Comparison of ENCODE assay signal across 8 cellular contexts in genomic region chr14:24145700-24146621, GRCh38. TPM values are rescaled to one million over a fixed set of nuclear protein-coding genes. Genes with fewer than 3 reads are reported as not detected.
A peak's percentile ranks its signal among the peaks of the same experiment; 100 is the strongest.
DNase-seq lines count a peak whose midpoint lies in the region; ATAC-seq and TF ChIP-seq lines count a peak whose summit lies in the region.

Gene PSME2 (minus strand): TSS chr14:24146610. CDS start chr14:24146581, 29 bp downstream.

- H3K4me1 ChIP-seq in HEK293 (ENCODE audit: control insufficient read depth, insufficient read depth, low read length) (peaks cover 8% of the 10 kb centered on the region), prostate gland (replicated peaks) (peaks cover 11% of the 10 kb centered on the region)

- peaks cover 12 to 47% of the 10 kb centered on the region in 2 experiments for H3K36me3 ChIP-seq in HEK293 (ENCODE audit: control insufficient read depth in 2 of 2, insufficient read depth in 1 of 2, low read length in 2 of 2)
- peaks cover 0 to 6% of the 10 kb centered on the region in 2 donors for H3K36me3 ChIP-seq in prostate gland

- H3K27ac ChIP-seq in HEK293 (ENCODE audit: extremely low read depth, low read depth, low read length) (peak within 1 kb of the TSS; percentile 81; the same call in 1 of the 2 replicates), prostate gland (peak within 1 kb of the TSS; percentile 92 to 94)

- H3K4me1 Mint-ChIP-seq in activated CD8-positive, alpha-beta T cell treated with anti-CD3 and anti-CD28 coated beads, Interleukin-2, amount 10 ng/mL, durations not matched to agents 7 days and 5 days (ENCODE audit: low read depth): peaks cover 64% of the 10 kb centered on the region

- TF ChIP-seq CTCF in AG10803 (conservative IDR thresholded peaks at IDR 0.05; ENCODE audit: low read length) (no peak), HEK293 (tag by site-specific recombination; IDR thresholded peaks at IDR 0.05) (no peak), prostate gland (IDR thresholded peaks at IDR 0.05) (no peak)

- no peak for ATAC-seq in activated CD8-positive, alpha-beta T cell treated with anti-CD3 and anti-CD28 coated beads, Interleukin-2, amount 10 ng/mL, durations not matched to agents 7 days and 5 days
- ATAC-seq in HG03045 (IDR thresholded peaks at IDR 0.05; ENCODE audit: unreplicated experiment): no peak

- peaks cover 77% of the 10 kb centered on the region for H3K36me3 Mint-ChIP-seq in activated CD8-positive, alpha-beta T cell treated with anti-CD3 and anti-CD28 coated beads, Interleukin-2, amount 10 ng/mL, durations not matched to agents 7 days and 5 days (ENCODE audit: low read depth)

- CTCF ChIA-PET in HEK293 (lab: Yijun Ruan, JAX): interaction anchor here (0.6 to 3.7 kb wide), 7 partner anchors 9 to 131 kb away, joined by 3 to 34 read pairs (median 5); partner anchors contain the start of gene IRF9
- CTCF ChIA-PET in activated CD8-positive, alpha-beta T cell treated with anti-CD3 and anti-CD28 coated beads, Interleukin-2, amount 10 ng/mL, durations not matched to agents 7 days and 5 days (lab: Charles Lee): interaction anchor here (0.7 to 6.1 kb wide), 10 partner anchors 9 to 161 kb away, joined by 3 to 77 read pairs (median 8); partner anchors contain the start of genes CIDEB, DCAF11, IRF9 and NRL

- H3K9me3 Mint-ChIP-seq in activated CD8-positive, alpha-beta T cell treated with anti-CD3 and anti-CD28 coated beads, Interleukin-2, amount 10 ng/mL, durations not matched to agents 7 days and 5 days (ENCODE audit: insufficient read depth): no peaks in the 10 kb centered on the region

- intact Hi-C loops in cardiac septum (cut with DNase I) (no loop called here), prostate gland (cut with DNase I) (no loop called here)

- WGBS in prostate gland: 8% methylated on average over 17 of the region's 17 CpGs

- peak within 1 kb of the TSS; percentile 88 for H3K4me3 Mint-ChIP-seq in activated CD8-positive, alpha-beta T cell treated with anti-CD3 and anti-CD28 coated beads, Interleukin-2, amount 10 ng/mL, durations not matched to agents 7 days and 5 days

- peak; percentile 53 for DNase-seq in AG10803 (ENCODE audit: low read depth)
- peak; percentile 29 for DNase-seq in activated CD8-positive, alpha-beta T cell treated with anti-CD3 and anti-CD28 coated beads, Interleukin-2, amount 10 ng/mL, durations not matched to agents 7 days and 5 days
- no peak for DNase-seq in cardiac septum (ENCODE audit: low spot score)
- no peak for DNase-seq in prostate gland (ENCODE audit: low spot score)
- DNase-seq in HK-2 (ENCODE audit: unreplicated experiment): no peak
- DNase-seq in GDM1 (lab: John Stamatoyannopoulos, UW): no peak

- H3K27ac Mint-ChIP-seq in activated CD8-positive, alpha-beta T cell treated with anti-CD3 and anti-CD28 coated beads, Interleukin-2, amount 10 ng/mL, durations not matched to agents 7 days and 5 days: peak within 1 kb of the TSS; percentile 95

- peak; percentile 51 for TF ChIP-seq POLR2A in prostate gland (IDR thresholded peaks at IDR 0.05)

- peak within 1 kb of the TSS; percentile 97 for H3K4me3 ChIP-seq in AG10803 (ENCODE audit: low read length)
- H3K4me3 ChIP-seq in HEK293 (ENCODE audit: low read depth, low read length): peak within 1 kb of the TSS; percentile 91
- peak within 1 kb of the TSS; percentile 68 to 92 for H3K4me3 ChIP-seq in prostate gland

- POLR2A ChIA-PET in HEK293 (lab: Yijun Ruan, JAX): interaction anchor here (0.5 to 3.8 kb wide), 17 partner anchors 9 to 125 kb away, joined by 3 to 79 read pairs (median 8); partner anchors contain the start of genes CHMP4A, DCAF11, IPO4 and IRF9
- POLR2A ChIA-PET in activated CD8-positive, alpha-beta T cell treated with anti-CD3 and anti-CD28 coated beads, Interleukin-2, amount 10 ng/mL, durations not matched to agents 7 days and 5 days (lab: Charles Lee): interaction anchor here (0.9 to 10.1 kb wide), 13 partner anchors 9 to 97 kb away, joined by 4 to 229 read pairs (median 12); partner anchors contain the start of genes CHMP4A, DCAF11, IPO4 and IRF9

- H3K27me3 ChIP-seq in prostate gland (replicated peaks; ENCODE audit: insufficient read depth): no peaks in the 10 kb centered on the region

- H3K27me3 Mint-ChIP-seq in activated CD8-positive, alpha-beta T cell treated with anti-CD3 and anti-CD28 coated beads, Interleukin-2, amount 10 ng/mL, durations not matched to agents 7 days and 5 days (ENCODE audit: low read depth): no peaks in the 10 kb centered on the region

- H3K9me3 ChIP-seq in HEK293 (ENCODE audit: control insufficient read depth, insufficient read depth, low read depth, low read length) (no peaks in the 10 kb centered on the region), prostate gland (no peaks in the 10 kb centered on the region)

TF ChIP-seq in HEK293, 187 proteins besides CTCF, POLR2A, EP300 and RAD21:
- TF ChIP-seq GLIS1 (tag by site-specific recombination; IDR thresholded peaks at IDR 0.05): peak; percentile 63
- TF ChIP-seq ZNF24 (tag by site-specific recombination; IDR thresholded peaks at IDR 0.05): no peak
- peak; percentile 73; the same call in 1 of the 2 replicates for TF ChIP-seq PRDM1 (tag by site-specific recombination; IDR thresholded peaks at IDR 0.05)
- TF ChIP-seq ZNF600 (tag by site-specific recombination; IDR thresholded peaks at IDR 0.05): peak; percentile 79
- TF ChIP-seq IKZF3 (tag by site-specific recombination; IDR thresholded peaks at IDR 0.05): peak; percentile 37; the same call in 1 of the 2 replicates
- no peak for TF ChIP-seq REPIN1 (tag by site-specific recombination; IDR thresholded peaks at IDR 0.05; ENCODE audit: low read depth)
- no peak for TF ChIP-seq ZBTB21 (tag by site-specific recombination; IDR thresholded peaks at IDR 0.05)
- no peak for TF ChIP-seq ZNF555 (tag by site-specific recombination; conservative IDR thresholded peaks at IDR 0.05)
- TF ChIP-seq BCL11B (tag by site-specific recombination; IDR thresholded peaks at IDR 0.05; ENCODE audit: low read depth): no peak
- no peak for TF ChIP-seq ZSCAN18 (tag by site-specific recombination; IDR thresholded peaks at IDR 0.05)
- no peak for TF ChIP-seq ZNF174 (tag by site-specific recombination; IDR thresholded peaks at IDR 0.05)
- TF ChIP-seq ZNF571 (tag by site-specific recombination; IDR thresholded peaks at IDR 0.05): no peak
- TF ChIP-seq ZNF146 (tag by site-specific recombination; IDR thresholded peaks at IDR 0.05): peak; percentile 34
- TF ChIP-seq ZNF548 (tag by site-specific recombination; IDR thresholded peaks at IDR 0.05): no peak
- TF ChIP-seq ZNF335 (tag by site-specific recombination; conservative IDR thresholded peaks at IDR 0.05): peak; percentile 70
- no peak for TF ChIP-seq ZBTB11 (tag by site-specific recombination; conservative IDR thresholded peaks at IDR 0.05; ENCODE audit: low read depth)
- TF ChIP-seq ZBTB17 (tag by site-specific recombination; IDR thresholded peaks at IDR 0.05): peak; percentile 38; the same call in 1 of the 2 replicates
- no peak for TF ChIP-seq ZNF830 (tag by site-specific recombination; IDR thresholded peaks at IDR 0.05; ENCODE audit: low read depth)
- TF ChIP-seq ZNF114 (tag by site-specific recombination; IDR thresholded peaks at IDR 0.05): no peak

RNA-seq across cellular contexts. Expression of gene PSME2, which starts in this region (rescaled TPM):
- total RNA-seq in activated CD8-positive, alpha-beta T cell treated with anti-CD3 and anti-CD28 coated beads, Interleukin-2, amount 10 ng/mL, durations not matched to agents 7 days and 5 days: 100 to 1,000 TPM; 635 to 636 TPM
- total RNA-seq in cardiac septum (49.7 TPM), prostate gland (10 to 100 TPM; 34.5 to 89.3 TPM)

Comparison
In these comparisons a context has a peak if more than half of its experiments do, and no peak if none do; other contexts are left out.
1. RNA of gene PSME2 (total RNA-seq): 635 to 636 TPM in activated CD8-positive, alpha-beta T cell treated with anti-CD3 and anti-CD28 coated beads, Interleukin-2, amount 10 ng/mL, durations not matched to agents 7 days and 5 days; 34.5 to 89.3 TPM in prostate gland and 49.7 TPM in cardiac septum (single experiment); every median in the first group is over 4 times any median in the second.
2. DNase-seq: peak in AG10803 (single experiment) and activated CD8-positive, alpha-beta T cell treated with anti-CD3 and anti-CD28 coated beads, Interleukin-2, amount 10 ng/mL, durations not matched to agents 7 days and 5 days (single experiment); none in cardiac septum (single experiment), prostate gland (single experiment), HK-2 (single experiment) and GDM1 (single experiment).
3. Peak in every context shown above with its lines, with median percentiles within 50 percentile points of each other: H3K4me3 ChIP-seq.